ENCODE assay signal across 9 cellular contexts in genomic region chr1:148452845-148453244, GRCh38. TPM values are rescaled to one million over a fixed set of nuclear protein-coding genes. Genes with fewer than 3 reads are reported as not detected.
"Had no signal": no experiment of that assay in that cellular context is flagged by ENCODE, and none has a peak within 500 bp of the region (broad histone marks: within the 10 kb centered on the region; RNA-seq: fewer than 3 reads in every experiment).

No MANE protein-coding gene starts in this region.

RNA-seq across cellular contexts. Expression of gene PPIAL4G, which starts 30.3 kb away (rescaled TPM):
- total RNA-seq: adrenal gland, body of pancreas, esophagus squamous epithelium, gastroesophageal sphincter, left colon, lower lobe of right lung, neural crest cell, pulmonary artery endothelial cell, right lobe of liver had no signal
